ENCODE assay signal across 10 cellular contexts in the genomic region with DNA sequence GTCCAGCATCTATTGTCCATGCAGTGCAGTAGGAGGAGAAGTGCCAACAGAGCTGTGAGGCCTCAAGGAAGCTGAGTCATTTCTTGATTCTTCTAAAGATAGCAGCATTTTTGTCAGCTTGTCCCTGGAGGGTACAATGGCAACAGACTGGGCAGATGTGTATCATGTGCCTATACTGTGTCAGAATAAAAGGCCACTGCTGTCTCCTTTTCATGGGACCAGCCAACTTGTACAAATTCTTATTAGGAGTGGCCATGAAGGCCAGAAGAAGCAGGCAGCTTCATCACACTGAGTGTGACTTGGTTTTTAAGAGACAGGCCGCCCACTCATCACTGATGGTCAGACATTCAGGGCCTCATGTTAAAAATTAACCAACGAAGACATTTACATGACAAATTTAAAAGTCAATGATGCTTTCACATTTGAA.
DNase-seq lines count a peak whose midpoint lies in the region; ATAC-seq and TF ChIP-seq lines count a peak whose summit lies in the region.
"Had no signal": no experiment of that assay in that cellular context is flagged by ENCODE, and none has a peak within 500 bp of the region (broad histone marks: within the 10 kb centered on the region; RNA-seq: fewer than 3 reads in every experiment).

No MANE protein-coding gene starts in this region.

- H4K12ac ChIP-seq in trophoblast cell (ENCODE audit: low read depth, low read length), result no peak overlapping the region

- no peak overlapping the region for H2BK120ac ChIP-seq in trophoblast cell (ENCODE audit: insufficient read depth, low read length, poor library complexity)

- DNase-seq in M059J (ENCODE audit: low read depth) (peak; percentile 85), trophoblast cell (peak; percentile 62 to 89), testis (no peak), NCI-H226 (no peak)
- DNase-seq in activated T-cell treated with anti-CD3 and anti-CD28 coated beads, Interleukin-2, amount 50 U/mL, for 24 hours, result no peak
- DNase-seq: KG1, upper lobe of left lung had no signal

- no peaks in the 10 kb centered on the region for H3K79me2 ChIP-seq in trophoblast cell (ENCODE audit: control insufficient read depth, insufficient read depth, low read length, poor library complexity)

- H3K4me3 ChIP-seq in trophoblast cell (ENCODE audit: low read depth, low read length) (no peak overlapping the region), testis (no peak overlapping the region)
- H3K4me3 ChIP-seq: upper lobe of left lung had no signal

- H3K27ac Mint-ChIP-seq in activated T-helper 17 cell treated with anti-CD3 and anti-CD28 coated beads, Interleukin-2, amount 50 U/mL, for 72 hours, result no peak overlapping the region
- H3K27ac Mint-ChIP-seq in activated T-cell treated with anti-CD3 and anti-CD28 coated beads, Interleukin-2, amount 50 U/mL, for 24 hours, result no peak overlapping the region

- no peak overlapping the region for H4K91ac ChIP-seq in trophoblast cell (ENCODE audit: low read depth, low read length)

- TF ChIP-seq POLR2A in testis (IDR thresholded peaks at IDR 0.05), result no peak

- no peak overlapping the region for H3K4me3 Mint-ChIP-seq in activated T-helper 17 cell treated with anti-CD3 and anti-CD28 coated beads, Interleukin-2, amount 50 U/mL, for 72 hours
- H3K4me3 Mint-ChIP-seq in activated T-cell treated with anti-CD3 and anti-CD28 coated beads, Interleukin-2, amount 50 U/mL, for 24 hours, result no peak overlapping the region

- intact Hi-C loops in testis (cut with DNase I; ENCODE audit: low total_unique reads), result no loop called here

- no peak overlapping the region for H2BK5ac ChIP-seq in trophoblast cell (ENCODE audit: low read depth, low read length, poor library complexity)

- no CpG with 5 or more reads among the region's 2 CpGs for WGBS in trophoblast cell (ENCODE audit: extremely low coverage, insufficient coverage, insufficient read length)
- 87 to 92% methylated on average over 2 of the region's 2 CpGs for whole genome bisulfite sequencing in testis, 2 donors

- H4K8ac ChIP-seq in trophoblast cell (ENCODE audit: low read depth, low read length), result no peak overlapping the region

- H3K36me3 ChIP-seq in trophoblast cell (ENCODE audit: control insufficient read depth in 1 of 2, insufficient read depth in 2 of 2, low read length in 2 of 2) (no peaks in the 10 kb centered on the region), testis (ENCODE audit: low read depth, missing control alignments) (no peaks in the 10 kb centered on the region)
- H3K36me3 ChIP-seq: upper lobe of left lung had no signal

- TF ChIP-seq CTCF in testis (IDR thresholded peaks at IDR 0.05), result no peak

- no peaks in the 10 kb centered on the region for H3K79me1 ChIP-seq in trophoblast cell (ENCODE audit: low read length)

- no peaks in the 10 kb centered on the region for H3K9me3 ChIP-seq in trophoblast cell (ENCODE audit: insufficient read depth, low read depth, low read length)
- H3K9me3 ChIP-seq in testis, result no peaks in the 10 kb centered on the region
- H3K9me3 ChIP-seq: upper lobe of left lung had no signal

- no peaks in the 10 kb centered on the region for H3K4me1 Mint-ChIP-seq in activated T-helper 17 cell treated with anti-CD3 and anti-CD28 coated beads, Interleukin-2, amount 50 U/mL, for 72 hours
- no peaks in the 10 kb centered on the region for H3K4me1 Mint-ChIP-seq in activated T-cell treated with anti-CD3 and anti-CD28 coated beads, Interleukin-2, amount 50 U/mL, for 24 hours (ENCODE audit: low read depth)

- H3K4me2 ChIP-seq in trophoblast cell (ENCODE audit: low read length), result no peak overlapping the region

- no peak overlapping the region for H3K9ac ChIP-seq in trophoblast cell (ENCODE audit: low read length)

- no peak overlapping the region for H3K18ac ChIP-seq in trophoblast cell (ENCODE audit: low read length)

- no peaks in the 10 kb centered on the region for H3K27me3 ChIP-seq in trophoblast cell (ENCODE audit: insufficient read depth, low read length)
- H3K27me3 ChIP-seq in testis, result no peaks in the 10 kb centered on the region
- H3K27me3 ChIP-seq: upper lobe of left lung had no signal

- ATAC-seq in GM18870 (IDR thresholded peaks at IDR 0.05; ENCODE audit: unreplicated experiment) (peak; percentile 95), HG02610 (IDR thresholded peaks at IDR 0.05; ENCODE audit: unreplicated experiment) (peak; percentile 84)
- ATAC-seq in activated T-helper 17 cell treated with anti-CD3 and anti-CD28 coated beads, Interleukin-2, amount 50 U/mL, for 72 hours (replicated peaks), result no peak

- H3K9me3 Mint-ChIP-seq in activated T-helper 17 cell treated with anti-CD3 and anti-CD28 coated beads, Interleukin-2, amount 50 U/mL, for 72 hours, result no peaks in the 10 kb centered on the region
- no peaks in the 10 kb centered on the region for H3K9me3 Mint-ChIP-seq in activated T-cell treated with anti-CD3 and anti-CD28 coated beads, Interleukin-2, amount 50 U/mL, for 24 hours

- peaks cover 4% of the 10 kb centered on the region for H3K27me3 Mint-ChIP-seq in activated T-helper 17 cell treated with anti-CD3 and anti-CD28 coated beads, Interleukin-2, amount 50 U/mL, for 72 hours
- H3K27me3 Mint-ChIP-seq in activated T-cell treated with anti-CD3 and anti-CD28 coated beads, Interleukin-2, amount 50 U/mL, for 24 hours, result no peaks in the 10 kb centered on the region

- H3K4me1 ChIP-seq in trophoblast cell (ENCODE audit: control insufficient read depth in 1 of 2, insufficient read depth in 2 of 2, low read length in 2 of 2) (peaks cover 0 to 3% of the 10 kb centered on the region in 2 experiments), testis (no peaks in the 10 kb centered on the region)
- H3K4me1 ChIP-seq: upper lobe of left lung had no signal

- H3K27ac ChIP-seq in trophoblast cell (ENCODE audit: low read depth, low read length), result peak overlapping the region; percentile 23
- H3K27ac ChIP-seq in testis, result no peak overlapping the region
- H3K27ac ChIP-seq: upper lobe of left lung had no signal

- H2AK5ac ChIP-seq in trophoblast cell (ENCODE audit: low read length), result no peak overlapping the region

- no peak overlapping the region for H3K14ac ChIP-seq in trophoblast cell (ENCODE audit: low read length)

- no peak overlapping the region for H2AFZ ChIP-seq in trophoblast cell (ENCODE audit: insufficient read depth, low read length, poor library complexity)

- no peak overlapping the region for H3K4ac ChIP-seq in trophoblast cell (ENCODE audit: low read depth, low read length)

- no peak overlapping the region for H2BK12ac ChIP-seq in trophoblast cell (ENCODE audit: low read length)

- no peaks in the 10 kb centered on the region for H3K36me3 Mint-ChIP-seq in activated T-helper 17 cell treated with anti-CD3 and anti-CD28 coated beads, Interleukin-2, amount 50 U/mL, for 72 hours (ENCODE audit: low read depth)
- H3K36me3 Mint-ChIP-seq in activated T-cell treated with anti-CD3 and anti-CD28 coated beads, Interleukin-2, amount 50 U/mL, for 24 hours (ENCODE audit: low read depth), result no peaks in the 10 kb centered on the region

- H3K23ac ChIP-seq in trophoblast cell (ENCODE audit: low read length), result no peak overlapping the region

Comparison
In these comparisons a context has a peak if more than half of its experiments do, and no peak if none do; other contexts are left out.
1. DNase-seq: peak in M059J (single experiment) and trophoblast cell (2 of 2); none in testis (single experiment), activated T-cell treated with anti-CD3 and anti-CD28 coated beads, Interleukin-2, amount 50 U/mL, for 24 hours (single experiment) and NCI-H226 (single experiment).